ENCODE assay signal across 16 cellular contexts in the genomic region with DNA sequence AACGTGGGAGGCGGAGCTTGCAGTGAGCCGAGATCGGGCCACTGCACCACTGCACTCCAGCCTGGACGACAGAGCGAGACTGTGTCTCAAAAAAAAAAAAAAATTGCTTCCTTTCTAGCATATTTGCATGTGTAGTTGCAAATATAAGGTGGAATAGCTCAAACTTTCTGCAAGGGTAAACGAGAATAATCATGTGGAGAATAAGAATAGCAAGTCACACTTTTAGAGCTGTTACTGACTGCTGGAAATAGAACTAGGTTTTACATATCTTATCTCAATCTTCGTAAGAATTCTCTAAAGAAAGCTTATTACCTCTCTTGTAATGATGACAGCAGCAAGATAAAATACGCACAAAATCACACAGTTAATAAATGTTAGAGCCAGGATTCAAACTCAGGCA. TPM values are rescaled to one million over a fixed set of nuclear protein-coding genes. Genes with fewer than 3 reads are reported as not detected.
DNase-seq lines count a peak whose midpoint lies in the region; ATAC-seq and TF ChIP-seq lines count a peak whose summit lies in the region.
"Had no signal": no experiment of that assay in that cellular context is flagged by ENCODE, and none has a peak within 500 bp of the region (broad histone marks: within the 10 kb centered on the region; RNA-seq: fewer than 3 reads in every experiment).

No MANE protein-coding gene starts in this region.

- H3K4me1 ChIP-seq in H9 (ENCODE audit: insufficient read depth, low read length), result no peaks in the 10 kb centered on the region

- H3K27ac ChIP-seq in H9 (ENCODE audit: insufficient read length, low read depth, low read length), result no peak overlapping the region
- H3K27ac ChIP-seq: hepatocyte, upper lobe of right lung had no signal

- peak overlapping the region; percentile 26 for H3K27ac Mint-ChIP-seq in T-helper 2 cell treated with Interferon-gamma antibody and Interleukin-4, amounts not matched to agents 5 μg/mL and 100 μg/mL, for 36 hours
- H3K27ac Mint-ChIP-seq in H9 (no peak overlapping the region; a peak in 1 of 7 replicates), nephron (no peak overlapping the region)
- H3K27ac Mint-ChIP-seq in activated T-helper 2 cell treated with anti-CD3 and anti-CD28 coated beads, Interferon-gamma antibody, Interleukin-2, Interleukin-4, amounts not matched to agents 10 μg/mL and 5 μg/mL and 100 μg/mL, durations not matched to agents 14 hours and 24 hours and 36 hours, result no peak overlapping the region

- no peak overlapping the region for H3K23ac ChIP-seq in H9 (ENCODE audit: insufficient read length, low read depth, low read length)

- H4K8ac ChIP-seq in H9 (replicated peaks; ENCODE audit: insufficient read length, low read depth, low read length), result no peak overlapping the region

- no peaks in the 10 kb centered on the region for H3K79me1 ChIP-seq in H9 (ENCODE audit: insufficient read depth, low read depth, low read length, poor library complexity, severe bottlenecking)

- H3K9me3 Mint-ChIP-seq in T-helper 2 cell treated with Interferon-gamma antibody and Interleukin-4, amounts not matched to agents 5 μg/mL and 100 μg/mL, for 36 hours, result no peaks in the 10 kb centered on the region
- H3K9me3 Mint-ChIP-seq in H9 (no peaks in the 10 kb centered on the region; a peak in 1 of 5 replicates), nephron (no peaks in the 10 kb centered on the region)
- no peaks in the 10 kb centered on the region for H3K9me3 Mint-ChIP-seq in activated T-helper 2 cell treated with anti-CD3 and anti-CD28 coated beads, Interferon-gamma antibody, Interleukin-2, Interleukin-4, amounts not matched to agents 10 μg/mL and 5 μg/mL and 100 μg/mL, durations not matched to agents 14 hours and 24 hours and 36 hours

- H2AFZ ChIP-seq in H9 (ENCODE audit: low read length), result no peak overlapping the region
- H2AFZ ChIP-seq: hepatocyte had no signal

- no peak overlapping the region for H3K14ac ChIP-seq in H9 (ENCODE audit: insufficient read depth, low read length)

- H3K79me2 ChIP-seq in H9 (ENCODE audit: insufficient read depth, low read length), result no peaks in the 10 kb centered on the region; the same call in 1 of the 2 replicates

- no peak overlapping the region for H4K91ac ChIP-seq in H9 (ENCODE audit: insufficient read length, low read depth, low read length)

- H3K9ac ChIP-seq in H9 (ENCODE audit: extremely low read depth, insufficient read length, low read length), result no peak overlapping the region

- H3K23me2 ChIP-seq in H9 (ENCODE audit: insufficient read length, low read depth, low read length, poor library complexity, severe bottlenecking), result peaks cover 11% of the 10 kb centered on the region

- H2BK120ac ChIP-seq in H9 (ENCODE audit: low read depth, low read length, poor library complexity, severe bottlenecking), result no peak overlapping the region

- H4K5ac ChIP-seq in H9 (ENCODE audit: insufficient read length, low read depth, low read length), result no peak overlapping the region

- no CpG with 5 or more reads among the region's 9 CpGs for WGBS in H9 (ENCODE audit: extremely low coverage, insufficient read length, low lambda C conversion rate)

- no peak overlapping the region for H2AK5ac ChIP-seq in H9 (ENCODE audit: insufficient read length, low read length)

- no peak overlapping the region for H2BK15ac ChIP-seq in H9 (ENCODE audit: low read depth, low read length)

- intact Hi-C loops in activated T-helper 2 cell treated with anti-CD3 and anti-CD28 coated beads, Interferon-gamma antibody, Interleukin-2, Interleukin-4, amounts not matched to agents 10 μg/mL and 5 μg/mL and 100 μg/mL, durations not matched to agents 14 hours and 24 hours and 36 hours (cut with micrococcal nuclease), result loop anchor here (5.0 to 10.0 kb wide), 2 partner anchors 238 to 254 kb away; a partner anchor contains a TSS

- no peaks in the 10 kb centered on the region for H4K20me1 ChIP-seq in H9 (ENCODE audit: control insufficient read depth, insufficient read depth, insufficient read length)

- no peak overlapping the region for H2BK5ac ChIP-seq in H9 (ENCODE audit: insufficient read length, low read length)

- ATAC-seq in GM21717 (IDR thresholded peaks at IDR 0.05; ENCODE audit: unreplicated experiment) (no peak), GM19455 (IDR thresholded peaks at IDR 0.05; ENCODE audit: unreplicated experiment) (no peak)
- ATAC-seq: upper lobe of right lung had no signal

- H3K27me3 ChIP-seq in H9 (ENCODE audit: insufficient read depth, low read length), result no peaks in the 10 kb centered on the region
- H3K27me3 ChIP-seq: dorsolateral prefrontal cortex, hepatocyte, upper lobe of right lung had no signal

- H3K4me1 Mint-ChIP-seq in T-helper 2 cell treated with Interferon-gamma antibody and Interleukin-4, amounts not matched to agents 5 μg/mL and 100 μg/mL, for 36 hours (ENCODE audit: low read depth), result peaks cover 13% of the 10 kb centered on the region
- H3K4me1 Mint-ChIP-seq in H9, result peaks cover 2 to 14% of the 10 kb centered on the region in 2 experiments
- peaks cover 12% of the 10 kb centered on the region for H3K4me1 Mint-ChIP-seq in activated T-helper 2 cell treated with anti-CD3 and anti-CD28 coated beads, Interferon-gamma antibody, Interleukin-2, Interleukin-4, amounts not matched to agents 10 μg/mL and 5 μg/mL and 100 μg/mL, durations not matched to agents 14 hours and 24 hours and 36 hours (ENCODE audit: low read depth)
- H3K4me1 Mint-ChIP-seq in nephron, result peaks cover 7% of the 10 kb centered on the region

- no peak overlapping the region for H2BK12ac ChIP-seq in H9 (ENCODE audit: insufficient read length, low read depth, low read length)

- no peak for TF ChIP-seq CTCF in H9 (conservative IDR thresholded peaks at IDR 0.05)
- TF ChIP-seq CTCF in nephron (IDR thresholded peaks at IDR 0.05; ENCODE audit: unreplicated experiment in 3 of 3), result no peak

- peak overlapping the region; percentile 62 for H3K4me3 Mint-ChIP-seq in T-helper 2 cell treated with Interferon-gamma antibody and Interleukin-4, amounts not matched to agents 5 μg/mL and 100 μg/mL, for 36 hours
- H3K4me3 Mint-ChIP-seq in H9 (peak overlapping the region; percentile 47 to 67; a peak in 4 of 5 replicates), nephron (peak overlapping the region; percentile 71 to 77 (median 76))
- peak overlapping the region; percentile 58 for H3K4me3 Mint-ChIP-seq in activated T-helper 2 cell treated with anti-CD3 and anti-CD28 coated beads, Interferon-gamma antibody, Interleukin-2, Interleukin-4, amounts not matched to agents 10 μg/mL and 5 μg/mL and 100 μg/mL, durations not matched to agents 14 hours and 24 hours and 36 hours (ENCODE audit: low read depth)

- no peak overlapping the region for H3K18ac ChIP-seq in H9 (ENCODE audit: insufficient read length, low read depth, low read length)

- H3K9me3 ChIP-seq in H9 (ENCODE audit: control insufficient read depth, low read depth, low read length), result no peaks in the 10 kb centered on the region
- H3K9me3 ChIP-seq: upper lobe of right lung had no signal

- peaks cover 17% of the 10 kb centered on the region for H3K36me3 Mint-ChIP-seq in T-helper 2 cell treated with Interferon-gamma antibody and Interleukin-4, amounts not matched to agents 5 μg/mL and 100 μg/mL, for 36 hours (ENCODE audit: low read depth)
- peaks cover 9 to 20% (median 13%) of the 10 kb centered on the region in 3 experiments for H3K36me3 Mint-ChIP-seq in H9 (ENCODE audit: insufficient read depth in 1 of 3, low read depth in 3 of 3)
- peaks cover 25% of the 10 kb centered on the region for H3K36me3 Mint-ChIP-seq in activated T-helper 2 cell treated with anti-CD3 and anti-CD28 coated beads, Interferon-gamma antibody, Interleukin-2, Interleukin-4, amounts not matched to agents 10 μg/mL and 5 μg/mL and 100 μg/mL, durations not matched to agents 14 hours and 24 hours and 36 hours (ENCODE audit: low read depth)
- peaks cover 13% of the 10 kb centered on the region for H3K36me3 Mint-ChIP-seq in nephron (ENCODE audit: low read depth)

- no peak for DNase-seq in T-helper 2 cell treated with Interferon-gamma antibody and Interleukin-4, amounts not matched to agents 5 μg/mL and 100 μg/mL, for 36 hours (ENCODE audit: low spot score)
- DNase-seq in T-helper 2 cell (no peak), H9 (no peak), SW480 (ENCODE audit: low spot score) (no peak)
- no peak for DNase-seq in activated T-helper 2 cell treated with anti-CD3 and anti-CD28 coated beads, Interferon-gamma antibody, Interleukin-2, Interleukin-4, amounts not matched to agents 10 μg/mL and 5 μg/mL and 100 μg/mL, durations not matched to agents 14 hours and 24 hours and 36 hours (ENCODE audit: low spot score)
- DNase-seq: 8988T, dorsolateral prefrontal cortex, GDM1, H7, IMR-90, NCI-H1417, upper lobe of right lung had no signal

- no peak overlapping the region for H3K4me2 ChIP-seq in H9 (ENCODE audit: insufficient read depth, insufficient read length, low read length)

- no peak overlapping the region for H2BK20ac ChIP-seq in H9 (ENCODE audit: low read depth, low read length, poor library complexity, severe bottlenecking)

- no peak overlapping the region for H3T11ph ChIP-seq in H9 (ENCODE audit: low read length)

- peaks cover 14% of the 10 kb centered on the region for H3K27me3 Mint-ChIP-seq in T-helper 2 cell treated with Interferon-gamma antibody and Interleukin-4, amounts not matched to agents 5 μg/mL and 100 μg/mL, for 36 hours (ENCODE audit: low read depth)
- H3K27me3 Mint-ChIP-seq in H9 (ENCODE audit: low read depth), result peaks cover 12% of the 10 kb centered on the region
- H3K27me3 Mint-ChIP-seq in activated T-helper 2 cell treated with anti-CD3 and anti-CD28 coated beads, Interferon-gamma antibody, Interleukin-2, Interleukin-4, amounts not matched to agents 10 μg/mL and 5 μg/mL and 100 μg/mL, durations not matched to agents 14 hours and 24 hours and 36 hours (ENCODE audit: low read depth), result peaks cover 9% of the 10 kb centered on the region
- H3K27me3 Mint-ChIP-seq in nephron (ENCODE audit: low read depth), result peaks cover 20% of the 10 kb centered on the region

- H3K4ac ChIP-seq in H9 (ENCODE audit: low read depth, low read length), result no peak overlapping the region

- no peak overlapping the region for H3K56ac ChIP-seq in H9 (ENCODE audit: insufficient read length, low read depth, low read length)

RNA-seq across cellular contexts. Expression of a gene that starts 1.6 kb away (rescaled TPM):
- 33.6 and 34.9 TPM in 2 replicates for total RNA-seq in H9 (2021)
- 39.3 and 42.2 TPM in 2 replicates for total RNA-seq in activated T-helper 2 cell treated with anti-CD3 and anti-CD28 coated beads, Interferon-gamma antibody, Interleukin-2, Interleukin-4, amounts not matched to agents 10 μg/mL and 5 μg/mL and 100 μg/mL, durations not matched to agents 14 hours and 24 hours and 36 hours

RNA-seq across cellular contexts. Expression of a gene that starts 34.0 kb away (rescaled TPM):
- total RNA-seq in H9 (2021), result 1.3 and 1.6 TPM in 2 replicates
- total RNA-seq in activated T-helper 2 cell treated with anti-CD3 and anti-CD28 coated beads, Interferon-gamma antibody, Interleukin-2, Interleukin-4, amounts not matched to agents 10 μg/mL and 5 μg/mL and 100 μg/mL, durations not matched to agents 14 hours and 24 hours and 36 hours, result 0.11 and 0.62 TPM in 2 replicates
- total RNA-seq: H7 had no signal
